In the genomic region with DNA sequence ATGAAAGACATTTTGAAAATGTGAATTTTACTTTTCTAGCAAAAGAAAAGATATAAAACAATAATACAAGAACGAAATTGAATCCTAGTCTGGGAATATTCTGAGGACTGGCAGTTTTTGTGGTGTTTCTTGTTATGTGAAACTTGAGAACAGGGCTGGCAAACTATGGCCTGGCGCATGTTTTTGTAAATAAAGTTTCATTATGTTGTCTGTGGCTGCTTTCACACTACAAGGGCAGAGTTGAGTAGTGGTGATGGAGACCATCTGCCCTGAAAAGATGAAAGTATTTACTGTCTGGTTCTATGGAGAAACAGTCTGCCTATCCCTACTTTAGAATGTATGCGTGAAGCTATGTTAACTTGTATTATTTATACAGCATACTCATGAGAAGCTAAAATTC, we compare ENCODE assay signal across 22 cellular contexts.
"Had no signal": no experiment of that assay in that cellular context is flagged by ENCODE, and none has a peak within 500 bp of the region (broad histone marks: within the 10 kb centered on the region; RNA-seq: fewer than 3 reads in every experiment).

No MANE protein-coding gene starts in this region.

- H3K9ac ChIP-seq: SK-N-SH had no signal

- H3K9me3 ChIP-seq: breast epithelium, Peyer's patch, SJCRH30, SK-N-SH had no signal

- H3K4me3 ChIP-seq: breast epithelium, Peyer's patch, SJCRH30 had no signal

- DNase-seq: activated CD4-positive, alpha-beta memory T cell treated with anti-CD3 and anti-CD28 coated beads, Interleukin-2, amount 10 ng/mL, durations not matched to agents 7 days and 5 days; activated CD4-positive, alpha-beta T cell treated with anti-CD3 and anti-CD28 coated beads for 36 hours; activated CD4-positive, alpha-beta T cell treated with anti-CD3 and anti-CD28 coated beads, Interleukin-2, amount 50 U/mL, for 1 hour; activated gamma-delta T cell treated with Interleukin-2 at 50 U/mL for 16 hours; activated naive CD4-positive, alpha-beta T cell treated with anti-CD3 and anti-CD28 coated beads, Interleukin-2, amount 10 ng/mL, durations not matched to agents 7 days and 5 days; activated naive CD8-positive, alpha-beta T cell treated with anti-CD3 and anti-CD28 coated beads, Interleukin-2, amount 10 ng/mL, durations not matched to agents 7 days and 5 days; activated T-cell treated with anti-CD3 and anti-CD28 coated beads for 4 hours; activated T-cell treated with anti-CD3 and anti-CD28 coated beads, Interleukin-2, amount 50 U/mL, for 72 hours; aorta; caudate nucleus; KG1; NCI-H1092; NCI-H1417; NCI-H1930; NCI-H226; NCI-H526 treated with DMSO at 0.1 percent for 48 hours; Peyer's patch; Right ventricle myocardium superior; SJCRH30; SK-N-SH; T-helper 1 cell had no signal

- H3K4me1 ChIP-seq: breast epithelium, Peyer's patch, SJCRH30 had no signal

- H3K36me3 ChIP-seq: breast epithelium, Peyer's patch, SJCRH30 had no signal

- H3K27me3 ChIP-seq: breast epithelium, Peyer's patch had no signal
